ENCODE assay signal across 17 cellular contexts in genomic region chr11:72828692-72829101, GRCh38. TPM values are rescaled to one million over a fixed set of nuclear protein-coding genes. Genes with fewer than 3 reads are reported as not detected.
DNase-seq lines count a peak whose midpoint lies in the region; ATAC-seq, FAIRE-seq and TF ChIP-seq lines count a peak whose summit lies in the region.
"Had no signal": no experiment of that assay in that cellular context is flagged by ENCODE, and none has a peak within 500 bp of the region (broad histone marks: within the 10 kb centered on the region; RNA-seq: fewer than 3 reads in every experiment).

No MANE protein-coding gene starts in this region.

- H3K9ac ChIP-seq in KMS-11, result no peak overlapping the region
- H3K9ac ChIP-seq in duodenal mucosa (ENCODE audit: low read depth in 1 of 2, low read length in 2 of 2), result peak overlapping the region; percentile 30 to 32

- ATAC-seq in HG02981 (IDR thresholded peaks at IDR 0.05; ENCODE audit: unreplicated experiment), result no peak
- ATAC-seq: A549; left cardiac atrium; stimulated activated naive CD8-positive, alpha-beta T cell treated with anti-CD3 and anti-CD28 coated beads, Interleukin-15, amount 100 ng/mL, for 72 hours had no signal

- DNase-seq in NCI-H345 treated with DMSO at 0.1 percent for 48 hours (lab: John Stamatoyannopoulos, UW; ENCODE audit: unreplicated experiment), result peak; percentile 14
- DNase-seq in NCI-H345 (lab: John Stamatoyannopoulos, UW), result no peak
- DNase-seq in small intestine, result no peak
- DNase-seq in glomerular visceral epithelial cell (ENCODE audit: extremely low spot score), result no peak
- no peak for DNase-seq in NCI-H1436 treated with DMSO at 0.1 percent for 48 hours (lab: John Stamatoyannopoulos, UW)
- DNase-seq: amniotic stem cell; H9; KBM-7; left cardiac atrium; NCI-H774; stimulated activated naive CD8-positive, alpha-beta T cell treated with anti-CD3 and anti-CD28 coated beads, Interleukin-15, amount 100 ng/mL, for 72 hours had no signal

- no peak for FAIRE-seq in small intestine (lab: Jason Lieb, UNC)
- FAIRE-seq: A549 had no signal

- no peaks in the 10 kb centered on the region for H3K79me2 ChIP-seq in KMS-11 (ENCODE audit: insufficient read depth, low read depth)
- H3K79me2 ChIP-seq: hepatocyte had no signal

- no peak overlapping the region for H2AFZ ChIP-seq in KMS-11 (ENCODE audit: low read depth)
- H2AFZ ChIP-seq: hepatocyte had no signal

- no peak for TF ChIP-seq CTCF in KMS-11 (conservative IDR thresholded peaks at IDR 0.05; ENCODE audit: low read depth, low read length)

- H3K4me2 ChIP-seq in KMS-11, result no peak overlapping the region
- H3K4me2 ChIP-seq: A549, hepatocyte had no signal

- H3K27me3 ChIP-seq in KMS-11 (ENCODE audit: insufficient read depth, low read depth) (no peaks in the 10 kb centered on the region), duodenal mucosa (ENCODE audit: control insufficient read depth in 1 of 2, insufficient read depth in 2 of 2, low read length in 2 of 2) (no peaks in the 10 kb centered on the region), small intestine (ENCODE audit: control insufficient read depth in 2 of 2, insufficient read depth in 2 of 2, low read length in 2 of 2) (no peaks in the 10 kb centered on the region)
- H3K27me3 ChIP-seq: esophagus muscularis mucosa, hepatocyte had no signal

- H3K9me3 ChIP-seq in duodenal mucosa (ENCODE audit: control insufficient read depth in 1 of 2, low read length in 2 of 2) (no peaks in the 10 kb centered on the region), small intestine (ENCODE audit: control insufficient read depth, low read depth) (no peaks in the 10 kb centered on the region)
- H3K9me3 ChIP-seq: A549, esophagus muscularis mucosa had no signal

- H3K4me3 ChIP-seq in KMS-11 (IDR thresholded peaks at IDR 0.05; ENCODE audit: insufficient read depth, low read depth, low read length) (no peak overlapping the region), duodenal mucosa (ENCODE audit: low read depth in 1 of 2, low read length in 2 of 2) (no peak overlapping the region), small intestine (ENCODE audit: low read depth in 1 of 2, low read length in 2 of 2) (no peak overlapping the region)
- H3K4me3 ChIP-seq: A549, esophagus muscularis mucosa, hepatocyte had no signal

- 71 to 86% (median 74%) methylated on average over 7 of the region's 7 CpGs for WGBS in small intestine, 3 donors

- H3K4me1 ChIP-seq in KMS-11 (ENCODE audit: low read depth, poor library complexity, severe bottlenecking), result peaks cover 8% of the 10 kb centered on the region
- H3K4me1 ChIP-seq in duodenal mucosa (ENCODE audit: control insufficient read depth in 1 of 2, insufficient read depth in 2 of 2, low read length in 2 of 2), result peaks cover 15 to 21% of the 10 kb centered on the region in 2 donors
- no peaks in the 10 kb centered on the region for H3K4me1 ChIP-seq in small intestine (ENCODE audit: control insufficient read depth in 2 of 2, insufficient read depth in 1 of 2, low read depth in 1 of 2, low read length in 1 of 2)

- H3K36me3 ChIP-seq in KMS-11 (ENCODE audit: insufficient read depth), result no peaks in the 10 kb centered on the region
- peaks cover 0 to 9% of the 10 kb centered on the region in 2 donors for H3K36me3 ChIP-seq in duodenal mucosa (ENCODE audit: control insufficient read depth in 1 of 2, insufficient read depth in 2 of 2, low read length in 2 of 2)
- H3K36me3 ChIP-seq in small intestine (ENCODE audit: control insufficient read depth in 2 of 2, insufficient read depth in 2 of 2, low read length in 2 of 2), result peaks cover 0 to 5% of the 10 kb centered on the region in 2 donors

- H4K20me1 ChIP-seq in KMS-11 (ENCODE audit: insufficient read depth), result no peaks in the 10 kb centered on the region

- H3K27ac ChIP-seq in KMS-11 (0 out of 2 replicates have a peak overlapping the region, but pooled peaks have one; percentile 27), duodenal mucosa (ENCODE audit: low read depth, low read length) (no peak overlapping the region), small intestine (ENCODE audit: low read depth in 1 of 2, low read length in 1 of 2) (peak overlapping the region; percentile 86 to 87)
- H3K27ac ChIP-seq: A549, hepatocyte had no signal

RNA-seq across cellular contexts. Expression of gene ATG16L2, which starts 14.5 kb away (rescaled TPM):
- 10 to 100 TPM; 19.7 to 43.2 (median 37.0) TPM for polyA plus RNA-seq in small intestine

RNA-seq across cellular contexts. Expression of gene STARD10, which starts 34.9 kb away (rescaled TPM):
- 100 to 1,000 TPM; 169 to 331 (median 238) TPM for polyA plus RNA-seq in small intestine
